In the genomic region with DNA sequence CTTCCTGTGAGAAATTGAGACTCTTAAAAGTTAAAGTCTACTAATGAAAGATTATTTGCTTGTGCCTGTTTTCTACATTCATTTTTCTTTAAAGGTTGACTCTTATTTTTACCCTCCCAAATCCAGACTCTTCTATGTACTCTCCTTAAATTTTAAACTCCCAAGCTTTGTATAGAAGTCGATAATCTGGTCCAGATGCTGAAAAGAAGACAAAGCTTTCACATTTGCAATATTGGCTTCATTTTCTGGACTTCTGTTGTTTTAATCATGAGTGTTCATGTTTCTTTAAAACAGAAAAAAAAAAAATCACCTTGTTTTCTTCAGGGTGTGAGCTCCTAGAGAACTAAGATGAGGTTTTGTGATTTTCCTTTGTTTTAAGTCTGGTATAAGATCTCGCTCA, we compare ENCODE assay signal across 11 cellular contexts. TPM values are rescaled to one million over a fixed set of nuclear protein-coding genes. Genes with fewer than 3 reads are reported as not detected.
A peak's percentile ranks its signal among the peaks of the same experiment; 100 is the strongest.
DNase-seq lines count a peak whose midpoint lies in the region; ATAC-seq and TF ChIP-seq lines count a peak whose summit lies in the region.
"Had no signal": no experiment of that assay in that cellular context is flagged by ENCODE, and none has a peak within 500 bp of the region (broad histone marks: within the 10 kb centered on the region; RNA-seq: fewer than 3 reads in every experiment).

No MANE protein-coding gene starts in this region.

- peaks cover 5% of the 10 kb centered on the region for H3K9me3 Mint-ChIP-seq in activated naive CD4-positive, alpha-beta T cell treated with anti-CD3 and anti-CD28 coated beads, Interleukin-2, amount 10 ng/mL, durations not matched to agents 7 days and 5 days
- peaks cover 10% of the 10 kb centered on the region for H3K9me3 Mint-ChIP-seq in activated T-helper 1 cell treated with anti-CD3 and anti-CD28 coated beads, Interleukin-12 subunit alpha, Interleukin-12 subunit beta, Interleukin-2, Interleukin-4 antibody, amounts not matched to agents 30 ng/mL and 10 ng/mL and 1 ng/mL, durations not matched to agents 14 hours and 24 hours and 36 hours
- H3K9me3 Mint-ChIP-seq in immature natural killer cell: no peaks in the 10 kb centered on the region

- H3K9me3 ChIP-seq in stomach: peaks cover 0 to 8% (median 3%) of the 10 kb centered on the region in 4 donors

- TF ChIP-seq CTCF in stomach (IDR thresholded peaks at IDR 0.05): no peak

- no peaks in the 10 kb centered on the region for H3K27me3 Mint-ChIP-seq in activated naive CD4-positive, alpha-beta T cell treated with anti-CD3 and anti-CD28 coated beads, Interleukin-2, amount 10 ng/mL, durations not matched to agents 7 days and 5 days
- no peaks in the 10 kb centered on the region for H3K27me3 Mint-ChIP-seq in activated T-helper 1 cell treated with anti-CD3 and anti-CD28 coated beads, Interleukin-12 subunit alpha, Interleukin-12 subunit beta, Interleukin-2, Interleukin-4 antibody, amounts not matched to agents 30 ng/mL and 10 ng/mL and 1 ng/mL, durations not matched to agents 14 hours and 24 hours and 36 hours (ENCODE audit: insufficient read depth)
- peaks cover 0 to 7% (median 0%) of the 10 kb centered on the region in 3 donors for H3K27me3 Mint-ChIP-seq in immature natural killer cell (ENCODE audit: low read depth in 3 of 3)

- WGBS in stomach, 5 donors: 90 to 95% (median 94%) methylated on average over 2 of the region's 2 CpGs

- CTCF ChIA-PET in activated naive CD4-positive, alpha-beta T cell treated with anti-CD3 and anti-CD28 coated beads, Interleukin-2, amount 10 ng/mL, durations not matched to agents 7 days and 5 days (lab: Charles Lee): interaction anchor here (2.1 kb wide), 1 partner anchor 17 kb away, joined by 15 read pairs; no protein-coding TSS in a partner anchor

- H3K4me3 Mint-ChIP-seq in activated naive CD4-positive, alpha-beta T cell treated with anti-CD3 and anti-CD28 coated beads, Interleukin-2, amount 10 ng/mL, durations not matched to agents 7 days and 5 days: no peak overlapping the region
- H3K4me3 Mint-ChIP-seq in activated T-helper 1 cell treated with anti-CD3 and anti-CD28 coated beads, Interleukin-12 subunit alpha, Interleukin-12 subunit beta, Interleukin-2, Interleukin-4 antibody, amounts not matched to agents 30 ng/mL and 10 ng/mL and 1 ng/mL, durations not matched to agents 14 hours and 24 hours and 36 hours: no peak overlapping the region
- H3K4me3 Mint-ChIP-seq in immature natural killer cell: peak overlapping the region in 2 of 5 donors; percentile 19 to 33

- no peak overlapping the region for H3K4me3 ChIP-seq in stomach

- peaks cover 17 to 60% (median 53%) of the 10 kb centered on the region in 4 donors for H3K36me3 ChIP-seq in stomach

- no peak for TF ChIP-seq EP300 in stomach (IDR thresholded peaks at IDR 0.05)

- ATAC-seq in HG02870 (IDR thresholded peaks at IDR 0.05; ENCODE audit: unreplicated experiment) (no peak), GM21447 (IDR thresholded peaks at IDR 0.05; ENCODE audit: unreplicated experiment) (no peak)

- H3K36me3 Mint-ChIP-seq in activated naive CD4-positive, alpha-beta T cell treated with anti-CD3 and anti-CD28 coated beads, Interleukin-2, amount 10 ng/mL, durations not matched to agents 7 days and 5 days: peaks cover 35% of the 10 kb centered on the region
- peaks cover 33% of the 10 kb centered on the region for H3K36me3 Mint-ChIP-seq in activated T-helper 1 cell treated with anti-CD3 and anti-CD28 coated beads, Interleukin-12 subunit alpha, Interleukin-12 subunit beta, Interleukin-2, Interleukin-4 antibody, amounts not matched to agents 30 ng/mL and 10 ng/mL and 1 ng/mL, durations not matched to agents 14 hours and 24 hours and 36 hours (ENCODE audit: low read depth)
- peaks cover 7 to 41% (median 10%) of the 10 kb centered on the region in 3 donors for H3K36me3 Mint-ChIP-seq in immature natural killer cell

- H3K27ac Mint-ChIP-seq in activated naive CD4-positive, alpha-beta T cell treated with anti-CD3 and anti-CD28 coated beads, Interleukin-2, amount 10 ng/mL, durations not matched to agents 7 days and 5 days: peak overlapping the region; percentile 2
- peak overlapping the region; percentile 85 for H3K27ac Mint-ChIP-seq in activated T-helper 1 cell treated with anti-CD3 and anti-CD28 coated beads, Interleukin-12 subunit alpha, Interleukin-12 subunit beta, Interleukin-2, Interleukin-4 antibody, amounts not matched to agents 30 ng/mL and 10 ng/mL and 1 ng/mL, durations not matched to agents 14 hours and 24 hours and 36 hours
- H3K27ac Mint-ChIP-seq in immature natural killer cell: peak overlapping the region; percentile 69 to 90 (median 77)

- peak overlapping the region in 4 of 5 donors; percentile 3 to 60 (median 11) for H3K27ac ChIP-seq in stomach

- H3K4me1 ChIP-seq in stomach: peaks cover 0 to 50% (median 13%) of the 10 kb centered on the region in 4 donors

- DNase-seq in activated naive CD4-positive, alpha-beta T cell treated with anti-CD3 and anti-CD28 coated beads, Interleukin-2, amount 10 ng/mL, durations not matched to agents 7 days and 5 days: no peak
- no peak for DNase-seq in activated naive CD4-positive, alpha-beta T cell (lab: John Stamatoyannopoulos, UW)
- no peak for DNase-seq in activated T-helper 1 cell treated with anti-CD3 and anti-CD28 coated beads, Interleukin-12 subunit alpha, Interleukin-12 subunit beta, Interleukin-2, Interleukin-4 antibody, amounts not matched to agents 30 ng/mL and 10 ng/mL and 1 ng/mL, durations not matched to agents 14 hours and 24 hours and 36 hours (ENCODE audit: low spot score)
- DNase-seq in immature natural killer cell (no peak), stomach (no peak), DMS53 (lab: John Stamatoyannopoulos, UW) (no peak)
- DNase-seq: activated CD8-positive, alpha-beta memory T cell treated with anti-CD3 and anti-CD28 coated beads, Interleukin-2, amount 50 U/mL, for 4 hours; AML-193; caudate nucleus had no signal

- TF ChIP-seq POLR2A in stomach (IDR thresholded peaks at IDR 0.05): no peak

- H3K4me1 Mint-ChIP-seq in activated naive CD4-positive, alpha-beta T cell treated with anti-CD3 and anti-CD28 coated beads, Interleukin-2, amount 10 ng/mL, durations not matched to agents 7 days and 5 days: peaks cover 17% of the 10 kb centered on the region
- H3K4me1 Mint-ChIP-seq in activated T-helper 1 cell treated with anti-CD3 and anti-CD28 coated beads, Interleukin-12 subunit alpha, Interleukin-12 subunit beta, Interleukin-2, Interleukin-4 antibody, amounts not matched to agents 30 ng/mL and 10 ng/mL and 1 ng/mL, durations not matched to agents 14 hours and 24 hours and 36 hours (ENCODE audit: low read depth): peaks cover 33% of the 10 kb centered on the region
- peaks cover 28 to 45% of the 10 kb centered on the region in 2 donors for H3K4me1 Mint-ChIP-seq in immature natural killer cell

- intact Hi-C loops in activated T-helper 1 cell treated with anti-CD3 and anti-CD28 coated beads, Interleukin-12 subunit alpha, Interleukin-12 subunit beta, Interleukin-2, Interleukin-4 antibody, amounts not matched to agents 30 ng/mL and 10 ng/mL and 1 ng/mL, durations not matched to agents 14 hours and 24 hours and 36 hours (cut with micrococcal nuclease): loop anchor here (5.0 kb wide), 4 partner anchors 34 to 214 kb away; partner anchors contain the start of genes KIAA0232 and MRFAP1
- intact Hi-C loops in stomach (cut with DNase I; ENCODE audit: low total_unique reads): no loop called here

- H3K27me3 ChIP-seq in stomach: no peaks in the 10 kb centered on the region

RNA-seq across cellular contexts. Expression of gene TBC1D14, which starts 53.2 kb away (rescaled TPM):
- total RNA-seq in activated T-helper 1 cell treated with anti-CD3 and anti-CD28 coated beads, Interleukin-12 subunit alpha, Interleukin-12 subunit beta, Interleukin-2, Interleukin-4 antibody, amounts not matched to agents 30 ng/mL and 10 ng/mL and 1 ng/mL, durations not matched to agents 14 hours and 24 hours and 36 hours: 58.1 and 59.7 TPM in 2 replicates
- polyA plus RNA-seq in immature natural killer cell (10 to 100 TPM; 25.6 to 39.8 (median 26.6) TPM), stomach (10 to 100 TPM; 19.5 to 42.5 (median 40.0) TPM)
- total RNA-seq in stomach: 10 to 100 TPM; 33.5 to 72.4 (median 40.8) TPM

Comparison
In these comparisons a context has a peak if more than half of its experiments do, and no peak if none do; other contexts are left out.
1. H3K27ac Mint-ChIP-seq: peak in every context shown above with its lines; median percentile 85 in activated T-helper 1 cell treated with anti-CD3 and anti-CD28 coated beads, Interleukin-12 subunit alpha, Interleukin-12 subunit beta, Interleukin-2, Interleukin-4 antibody, amounts not matched to agents 30 ng/mL and 10 ng/mL and 1 ng/mL, durations not matched to agents 14 hours and 24 hours and 36 hours; 77 in immature natural killer cell; 2 in activated naive CD4-positive, alpha-beta T cell treated with anti-CD3 and anti-CD28 coated beads, Interleukin-2, amount 10 ng/mL, durations not matched to agents 7 days and 5 days.